ENCODE assay signal across 1 cellular context in genomic region chr10:106929291-106929925, GRCh38.
TF ChIP-seq lines count a peak whose summit lies in the region.

No MANE protein-coding gene starts in this region.

TF ChIP-seq in SK-N-SH, 30 proteins besides CTCF, POLR2A, EP300 and RAD21 (continued from another document):
- TF ChIP-seq USF2 (IDR thresholded peaks at IDR 0.05; ENCODE audit: borderline replicate concordance, low read depth, low read length) (no peak), FOSL2 (IDR thresholded peaks at IDR 0.05; ENCODE audit: borderline replicate concordance, low read depth) (no peak), POLR2AphosphoS5 (IDR thresholded peaks at IDR 0.05; ENCODE audit: low read depth, low read length) (no peak), NRF1 (IDR thresholded peaks at IDR 0.05; ENCODE audit: low read depth, low read length) (no peak), ZBTB33 (IDR thresholded peaks at IDR 0.05; ENCODE audit: borderline replicate concordance, low read depth) (no peak), YY1 (IDR thresholded peaks at IDR 0.05; ENCODE audit: low read depth) (no peak), GATA2 (CRISPR knock-in tag; IDR thresholded peaks at IDR 0.05) (no peak), TCF12 (IDR thresholded peaks at IDR 0.05) (no peak), TEAD4 (IDR thresholded peaks at IDR 0.05; ENCODE audit: borderline replicate concordance, insufficient read depth) (no peak), IRF3 (IDR thresholded peaks at IDR 0.05; ENCODE audit: low read depth, low read length) (no peak), GABPA (IDR thresholded peaks at IDR 0.05; ENCODE audit: low read depth) (no peak), PBX3 (IDR thresholded peaks at IDR 0.05) (no peak), FOXM1 (IDR thresholded peaks at IDR 0.05; ENCODE audit: low read depth) (no peak), TAF1 (IDR thresholded peaks at IDR 0.05; ENCODE audit: borderline replicate concordance, low read depth, low read length) (no peak)
- TF ChIP-seq, protein P1, sequence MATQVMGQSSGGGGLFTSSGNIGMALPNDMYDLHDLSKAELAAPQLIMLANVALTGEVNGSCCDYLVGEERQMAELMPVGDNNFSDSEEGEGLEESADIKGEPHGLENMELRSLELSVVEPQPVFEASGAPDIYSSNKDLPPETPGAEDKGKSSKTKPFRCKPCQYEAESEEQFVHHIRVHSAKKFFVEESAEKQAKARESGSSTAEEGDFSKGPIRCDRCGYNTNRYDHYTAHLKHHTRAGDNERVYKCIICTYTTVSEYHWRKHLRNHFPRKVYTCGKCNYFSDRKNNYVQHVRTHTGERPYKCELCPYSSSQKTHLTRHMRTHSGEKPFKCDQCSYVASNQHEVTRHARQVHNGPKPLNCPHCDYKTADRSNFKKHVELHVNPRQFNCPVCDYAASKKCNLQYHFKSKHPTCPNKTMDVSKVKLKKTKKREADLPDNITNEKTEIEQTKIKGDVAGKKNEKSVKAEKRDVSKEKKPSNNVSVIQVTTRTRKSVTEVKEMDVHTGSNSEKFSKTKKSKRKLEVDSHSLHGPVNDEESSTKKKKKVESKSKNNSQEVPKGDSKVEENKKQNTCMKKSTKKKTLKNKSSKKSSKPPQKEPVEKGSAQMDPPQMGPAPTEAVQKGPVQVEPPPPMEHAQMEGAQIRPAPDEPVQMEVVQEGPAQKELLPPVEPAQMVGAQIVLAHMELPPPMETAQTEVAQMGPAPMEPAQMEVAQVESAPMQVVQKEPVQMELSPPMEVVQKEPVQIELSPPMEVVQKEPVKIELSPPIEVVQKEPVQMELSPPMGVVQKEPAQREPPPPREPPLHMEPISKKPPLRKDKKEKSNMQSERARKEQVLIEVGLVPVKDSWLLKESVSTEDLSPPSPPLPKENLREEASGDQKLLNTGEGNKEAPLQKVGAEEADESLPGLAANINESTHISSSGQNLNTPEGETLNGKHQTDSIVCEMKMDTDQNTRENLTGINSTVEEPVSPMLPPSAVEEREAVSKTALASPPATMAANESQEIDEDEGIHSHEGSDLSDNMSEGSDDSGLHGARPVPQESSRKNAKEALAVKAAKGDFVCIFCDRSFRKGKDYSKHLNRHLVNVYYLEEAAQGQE (IDR thresholded peaks at IDR 0.05; ENCODE audit: low read depth, low read length), result no peak
- TF ChIP-seq, protein P2, sequence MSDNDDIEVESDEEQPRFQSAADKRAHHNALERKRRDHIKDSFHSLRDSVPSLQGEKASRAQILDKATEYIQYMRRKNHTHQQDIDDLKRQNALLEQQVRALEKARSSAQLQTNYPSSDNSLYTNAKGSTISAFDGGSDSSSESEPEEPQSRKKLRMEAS (IDR thresholded peaks at IDR 0.05; ENCODE audit: low read depth), result no peak
- TF ChIP-seq, protein P3, sequence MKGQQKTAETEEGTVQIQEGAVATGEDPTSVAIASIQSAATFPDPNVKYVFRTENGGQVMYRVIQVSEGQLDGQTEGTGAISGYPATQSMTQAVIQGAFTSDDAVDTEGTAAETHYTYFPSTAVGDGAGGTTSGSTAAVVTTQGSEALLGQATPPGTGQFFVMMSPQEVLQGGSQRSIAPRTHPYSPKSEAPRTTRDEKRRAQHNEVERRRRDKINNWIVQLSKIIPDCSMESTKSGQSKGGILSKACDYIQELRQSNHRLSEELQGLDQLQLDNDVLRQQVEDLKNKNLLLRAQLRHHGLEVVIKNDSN (IDR thresholded peaks at IDR 0.05; ENCODE audit: borderline replicate concordance, low read depth), result no peak
TF ChIP-seq in SK-N-SH: peak in this region for 0.
